ENCODE assay signal across 8 cellular contexts in genomic region chrX:106802388-106803275, GRCh38. TPM values are rescaled to one million over a fixed set of nuclear protein-coding genes. Genes with fewer than 3 reads are reported as not detected.
DNase-seq lines count a peak whose midpoint lies in the region; ATAC-seq and TF ChIP-seq lines count a peak whose summit lies in the region.

Gene TBC1D8B, plus strand, starts transcription at chrX:106802673. Its CDS starts 181 bp downstream, at chrX:106802854.

- no peaks in the 10 kb centered on the region for H3K9me2 ChIP-seq in GM23248 (ENCODE audit: insufficient read depth)

- no peaks in the 10 kb centered on the region for H3K4me1 ChIP-seq in GM23248 (ENCODE audit: insufficient read depth)
- no peaks in the 10 kb centered on the region for H3K4me1 ChIP-seq in KMS-11 (ENCODE audit: low read depth, poor library complexity, severe bottlenecking)
- peaks cover 0 to 4% of the 10 kb centered on the region in 2 donors for H3K4me1 ChIP-seq in gastrocnemius medialis

- peak in 1 of 2 donors; percentile 18 for TF ChIP-seq POLR2A in gastrocnemius medialis (IDR thresholded peaks at IDR 0.05)

- H3K4me3 ChIP-seq in GM23248: peak within 1 kb of the TSS; percentile 96
- no peak within 1 kb of the TSS for H3K4me3 ChIP-seq in KMS-11 (IDR thresholded peaks at IDR 0.05; ENCODE audit: insufficient read depth, low read depth, low read length)
- H3K4me3 ChIP-seq in SK-N-MC: peak within 1 kb of the TSS; percentile 83
- H3K4me3 ChIP-seq in iPS-18c (ENCODE audit: insufficient read depth, low read depth, low read length): peak within 1 kb of the TSS; percentile 85
- peak within 1 kb of the TSS; percentile 56 to 74 (median 62) for H3K4me3 ChIP-seq in gastrocnemius medialis

- H2AFZ ChIP-seq in GM23248: peak within 1 kb of the TSS; percentile 90
- H2AFZ ChIP-seq in KMS-11 (ENCODE audit: low read depth): peak within 1 kb of the TSS; percentile 85

- H4K20me1 ChIP-seq in GM23248 (ENCODE audit: insufficient read depth) (no peaks in the 10 kb centered on the region; the same call in 1 of the 2 replicates), KMS-11 (ENCODE audit: insufficient read depth) (no peaks in the 10 kb centered on the region)

- TF ChIP-seq CTCF in KMS-11 (conservative IDR thresholded peaks at IDR 0.05; ENCODE audit: low read depth, low read length): no peak
- TF ChIP-seq CTCF in gastrocnemius medialis (IDR thresholded peaks at IDR 0.05 in 4 of 5, conservative IDR thresholded peaks at IDR 0.05 in 1 of 5): no peak

- DNase-seq in GDM1 (lab: John Stamatoyannopoulos, UW): peak; percentile 65
- DNase-seq in GM23248: peak; percentile 91
- DNase-seq in SK-N-MC (ENCODE audit: low read depth, low spot score): peak; percentile 75
- peak in 59 of 61 donors; percentile 11 to 90 (median 65) for DNase-seq in caudate nucleus (lab: John Stamatoyannopoulos, UW)
- peak; percentile 66 to 81 for DNase-seq in gastrocnemius medialis

- H3K27ac ChIP-seq in GM23248: peak within 1 kb of the TSS; percentile 65
- no peak within 1 kb of the TSS for H3K27ac ChIP-seq in KMS-11
- H3K27ac ChIP-seq in SK-N-MC: no peak within 1 kb of the TSS
- H3K27ac ChIP-seq in caudate nucleus (ENCODE audit: low read depth, low read length): no peak within 1 kb of the TSS
- H3K27ac ChIP-seq in gastrocnemius medialis: peak within 1 kb of the TSS in 3 of 4 donors; percentile 39 to 62 (median 52)

- H3K27me3 ChIP-seq in GM23248 (replicated peaks; ENCODE audit: insufficient read depth) (no peaks in the 10 kb centered on the region), KMS-11 (ENCODE audit: insufficient read depth, low read depth) (no peaks in the 10 kb centered on the region), gastrocnemius medialis (no peaks in the 10 kb centered on the region)

- H3K9ac ChIP-seq in GM23248 (peak within 1 kb of the TSS; percentile 99), KMS-11 (peak within 1 kb of the TSS; percentile 23; the same call in 1 of the 2 replicates), SK-N-MC (ENCODE audit: insufficient read length) (peak within 1 kb of the TSS; percentile 59)

- H3F3A ChIP-seq in GM23248 (ENCODE audit: insufficient read depth): no peaks in the 10 kb centered on the region

- H3K36me3 ChIP-seq in GM23248 (ENCODE audit: low read depth) (no peaks in the 10 kb centered on the region), KMS-11 (ENCODE audit: insufficient read depth) (no peaks in the 10 kb centered on the region), SK-N-MC (ENCODE audit: insufficient read depth, low read length) (no peaks in the 10 kb centered on the region), gastrocnemius medialis (no peaks in the 10 kb centered on the region)

- H3K79me2 ChIP-seq in GM23248 (ENCODE audit: insufficient read depth) (peaks cover 50% of the 10 kb centered on the region), KMS-11 (ENCODE audit: insufficient read depth, low read depth) (no peaks in the 10 kb centered on the region)

- ATAC-seq in gastrocnemius medialis: peak; percentile 100
- no peak for ATAC-seq in HG02970 (IDR thresholded peaks at IDR 0.05; ENCODE audit: low FRiP score, unreplicated experiment)

- H3K9me3 ChIP-seq in GM23248 (ENCODE audit: low read depth) (no peaks in the 10 kb centered on the region), SK-N-MC (ENCODE audit: low read depth, low read length) (no peaks in the 10 kb centered on the region), iPS-18c (ENCODE audit: control insufficient read depth, insufficient read depth, low read length) (no peaks in the 10 kb centered on the region), gastrocnemius medialis (no peaks in the 10 kb centered on the region)

- H3K4me2 ChIP-seq in GM23248 (ENCODE audit: unreplicated experiment) (peak within 1 kb of the TSS; percentile 90), KMS-11 (peak within 1 kb of the TSS; percentile 41)

- in situ Hi-C loops in GM23248 (cut with MboI): no loop called here
- in situ Hi-C loops in gastrocnemius medialis (cut with MboI; ENCODE audit: low sequenced_read_pairs in 4 of 4): no loop called here

- 2 to 3% methylated on average over 28 to 34 of the region's 36 CpGs for WGBS in GM23248 (ENCODE audit: low coverage in 1 of 2, low lambda C conversion rate in 2 of 2, missing lambda C conversion rate in 2 of 2), 2 experiments

- intact Hi-C loops in gastrocnemius medialis (cut with DNase I; ENCODE audit: low total_unique reads): loop anchor here (5.0 kb wide), 1 partner anchor 190 kb away; the partner anchor contains the start of gene RADX

RNA-seq across cellular contexts. Expression of gene TBC1D8B, which starts in this region (rescaled TPM):
- 9.3 and 9.5 TPM in 2 replicates for total RNA-seq in GM23248 (2014; rRNA removed; shearing (Covaris generic))
- 11.5 and 12.1 TPM in 2 replicates for polyA plus RNA-seq in GM23248 (2016; fragmentation: Nextera tagmentation; extraction: Ambion mirVana)
- total RNA-seq in gastrocnemius medialis: 1 to 10 TPM in 2 of 4 donors, under 1 TPM in 2; 0.55 to 4.8 (median 0.86) TPM

Comparison
In these comparisons a context has a peak if more than half of its experiments do, and no peak if none do; other contexts are left out.
1. H3K27ac ChIP-seq: peak in GM23248 (single experiment) and gastrocnemius medialis (3 of 4); none in KMS-11 (single experiment), SK-N-MC (single experiment) and caudate nucleus (single experiment).
2. H3K9ac ChIP-seq: peak in every context shown above with its lines; median percentile 99 in GM23248; 59 in SK-N-MC; 23 in KMS-11.
3. Peak in every context shown above with its lines, with median percentiles within 50 percentile points of each other: DNase-seq.